Comparison of ENCODE assay signal across 24 cellular contexts in the genomic region with DNA sequence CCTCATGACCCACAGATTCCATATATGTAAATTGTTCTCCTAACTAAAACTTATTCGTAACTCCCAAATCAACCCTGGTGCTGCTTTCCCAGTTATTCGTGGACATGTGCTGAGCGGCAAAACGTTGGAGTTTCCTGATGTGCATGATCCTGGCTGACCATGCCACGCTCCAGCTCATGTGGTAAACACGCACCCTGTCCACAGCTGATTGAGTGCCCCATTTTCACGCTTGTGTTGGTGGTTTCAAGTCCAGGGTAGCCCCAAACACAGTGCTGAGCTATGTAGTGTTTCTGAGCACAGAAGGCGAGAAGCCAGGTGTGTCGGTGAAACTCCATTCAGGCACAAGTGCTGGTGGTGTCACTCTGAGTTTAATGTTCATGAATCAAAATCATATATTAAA. TPM values are rescaled to one million over a fixed set of nuclear protein-coding genes. Genes with fewer than 3 reads are reported as not detected.
DNase-seq lines count a peak whose midpoint lies in the region; ATAC-seq and TF ChIP-seq lines count a peak whose summit lies in the region.
"Had no signal": no experiment of that assay in that cellular context is flagged by ENCODE, and none has a peak within 500 bp of the region (broad histone marks: within the 10 kb centered on the region; RNA-seq: fewer than 3 reads in every experiment).

No MANE protein-coding gene starts in this region.

- H3K27me3 Mint-ChIP-seq in type B pancreatic cell, result peaks cover 28% of the 10 kb centered on the region
- H3K27me3 Mint-ChIP-seq in activated T-helper 2 cell treated with anti-CD3 and anti-CD28 coated beads, Interferon-gamma antibody, Interleukin-2, Interleukin-4, amounts not matched to agents 10 μg/mL and 5 μg/mL and 100 μg/mL, durations not matched to agents 14 hours and 24 hours and 36 hours (ENCODE audit: low read depth), result peaks cover 14% of the 10 kb centered on the region

- H3K27me3 ChIP-seq in heart left ventricle, result peaks cover 8 to 26% (median 12%) of the 10 kb centered on the region in 9 donors

- no peaks in the 10 kb centered on the region for H3K36me3 Mint-ChIP-seq in type B pancreatic cell
- H3K36me3 Mint-ChIP-seq in activated T-helper 2 cell treated with anti-CD3 and anti-CD28 coated beads, Interferon-gamma antibody, Interleukin-2, Interleukin-4, amounts not matched to agents 10 μg/mL and 5 μg/mL and 100 μg/mL, durations not matched to agents 14 hours and 24 hours and 36 hours (ENCODE audit: low read depth), result no peaks in the 10 kb centered on the region
- H3K36me3 Mint-ChIP-seq: CD4-positive, CD25-positive, alpha-beta regulatory T cell; CD8-positive, alpha-beta T cell had no signal

- TF ChIP-seq POLR2A in heart left ventricle (IDR thresholded peaks at IDR 0.05), result no peak

- ATAC-seq in heart left ventricle, result no peak
- ATAC-seq: CD8-positive, alpha-beta T cell; GM12878 had no signal

- no peak overlapping the region for H3K4me3 ChIP-seq in heart left ventricle
- H3K4me3 ChIP-seq: BLaER1, GM12878, GM23248 had no signal

- no peaks in the 10 kb centered on the region for H3K9me3 ChIP-seq in heart left ventricle
- H3K9me3 ChIP-seq: BLaER1, Caco-2 had no signal

- H3K27ac ChIP-seq in heart left ventricle, result no peak overlapping the region
- H3K27ac ChIP-seq: 22Rv1, BLaER1, C4-2B, GM23248 had no signal

- no peaks in the 10 kb centered on the region for H3K4me1 ChIP-seq in heart left ventricle

- no peak for TF ChIP-seq CTCF in heart left ventricle (IDR thresholded peaks at IDR 0.05)
- no peak for TF ChIP-seq CTCF in type B pancreatic cell (conservative IDR thresholded peaks at IDR 0.05)

- no peak overlapping the region for H3K4me3 Mint-ChIP-seq in type B pancreatic cell
- H3K4me3 Mint-ChIP-seq in activated T-helper 2 cell treated with anti-CD3 and anti-CD28 coated beads, Interferon-gamma antibody, Interleukin-2, Interleukin-4, amounts not matched to agents 10 μg/mL and 5 μg/mL and 100 μg/mL, durations not matched to agents 14 hours and 24 hours and 36 hours (ENCODE audit: low read depth), result no peak overlapping the region
- H3K4me3 Mint-ChIP-seq: B cell; CD4-positive, CD25-positive, alpha-beta regulatory T cell; CD8-positive, alpha-beta T cell had no signal

- H3K9me3 Mint-ChIP-seq in type B pancreatic cell, result peaks cover 7% of the 10 kb centered on the region
- H3K9me3 Mint-ChIP-seq in activated T-helper 2 cell treated with anti-CD3 and anti-CD28 coated beads, Interferon-gamma antibody, Interleukin-2, Interleukin-4, amounts not matched to agents 10 μg/mL and 5 μg/mL and 100 μg/mL, durations not matched to agents 14 hours and 24 hours and 36 hours, result no peaks in the 10 kb centered on the region
- H3K9me3 Mint-ChIP-seq: CD4-positive, CD25-positive, alpha-beta regulatory T cell; CD8-positive, alpha-beta T cell had no signal

- no peak overlapping the region for H3K27ac Mint-ChIP-seq in type B pancreatic cell
- H3K27ac Mint-ChIP-seq in activated T-helper 2 cell treated with anti-CD3 and anti-CD28 coated beads, Interferon-gamma antibody, Interleukin-2, Interleukin-4, amounts not matched to agents 10 μg/mL and 5 μg/mL and 100 μg/mL, durations not matched to agents 14 hours and 24 hours and 36 hours, result no peak overlapping the region
- H3K27ac Mint-ChIP-seq: B cell; CD4-positive, CD25-positive, alpha-beta regulatory T cell; CD8-positive, alpha-beta T cell had no signal

- no peaks in the 10 kb centered on the region for H3K36me3 ChIP-seq in heart left ventricle
- H3K36me3 ChIP-seq: BLaER1 had no signal

- peak; percentile 13 for DNase-seq in activated CD8-positive, alpha-beta memory T cell treated with anti-CD3 and anti-CD28 coated beads for 24 hours
- DNase-seq in activated CD8-positive, alpha-beta memory T cell treated with anti-CD3 and anti-CD28 coated beads, Interleukin-2, amount 50 U/mL, for 4 hours, result no peak
- DNase-seq in cardiac septum (ENCODE audit: low spot score), result peak; percentile 67
- DNase-seq in heart left ventricle, result no peak
- peak; percentile 77 for DNase-seq in mesenteric fat pad (ENCODE audit: low spot score)
- peak; percentile 50 for DNase-seq in type B pancreatic cell (ENCODE audit: extremely low spot score, unreplicated experiment)
- DNase-seq in activated T-helper 2 cell treated with anti-CD3 and anti-CD28 coated beads, Interferon-gamma antibody, Interleukin-2, Interleukin-4, amounts not matched to agents 10 μg/mL and 5 μg/mL and 100 μg/mL, durations not matched to agents 14 hours and 24 hours and 36 hours (ENCODE audit: low spot score), result no peak
- DNase-seq in activated naive CD4-positive, alpha-beta T cell (lab: John Stamatoyannopoulos, UW), result no peak
- DNase-seq: Caco-2; CD4-positive, CD25-positive, alpha-beta regulatory T cell; DMS 273 treated with DMSO at 0.1 percent for 48 hours; DMS79; EL; GDM1; GM23248; H7; HCEC 1CT had no signal

- H3K4me1 Mint-ChIP-seq in type B pancreatic cell (ENCODE audit: unreplicated experiment), result peaks cover 5% of the 10 kb centered on the region
- no peaks in the 10 kb centered on the region for H3K4me1 Mint-ChIP-seq in activated T-helper 2 cell treated with anti-CD3 and anti-CD28 coated beads, Interferon-gamma antibody, Interleukin-2, Interleukin-4, amounts not matched to agents 10 μg/mL and 5 μg/mL and 100 μg/mL, durations not matched to agents 14 hours and 24 hours and 36 hours (ENCODE audit: low read depth)
- H3K4me1 Mint-ChIP-seq: B cell; CD4-positive, CD25-positive, alpha-beta regulatory T cell had no signal

- intact Hi-C loops in cardiac septum (cut with DNase I), result no loop called here
- intact Hi-C loops in heart left ventricle (cut with DNase I), result loop anchor here in 2 of 10 donors (10.0 kb wide), 3 partner anchors 854 to 1164 kb away; partner anchors contain the start of gene MYLK4 (in 1 of the 2)
- intact Hi-C loops in activated T-helper 2 cell treated with anti-CD3 and anti-CD28 coated beads, Interferon-gamma antibody, Interleukin-2, Interleukin-4, amounts not matched to agents 10 μg/mL and 5 μg/mL and 100 μg/mL, durations not matched to agents 14 hours and 24 hours and 36 hours (cut with micrococcal nuclease), result no loop called here

- WGBS in heart left ventricle, 4 donors, result 91 to 94% (median 92%) methylated on average over 9 of the region's 9 CpGs

RNA-seq across cellular contexts. Expression of gene FOXC1, which starts 19.1 kb away (rescaled TPM):
- total RNA-seq in cardiac septum, result 6.4 TPM
- total RNA-seq in heart left ventricle, result 1 to 10 TPM; 1.8 to 6.3 (median 3.5) TPM
- 1 to 10 TPM; 2.1 to 2.9 TPM for polyA plus RNA-seq in heart left ventricle
- 7.6 TPM for total RNA-seq in mesenteric fat pad
- total RNA-seq in type B pancreatic cell (ENCODE audit: low replicate concordance), result 20.8 and 53.5 TPM in 2 replicates
- 0.05 and 0.07 TPM in 2 replicates for total RNA-seq in activated T-helper 2 cell treated with anti-CD3 and anti-CD28 coated beads, Interferon-gamma antibody, Interleukin-2, Interleukin-4, amounts not matched to agents 10 μg/mL and 5 μg/mL and 100 μg/mL, durations not matched to agents 14 hours and 24 hours and 36 hours
- total RNA-seq: CD4-positive, CD25-positive, alpha-beta regulatory T cell; CD8-positive, alpha-beta T cell had no signal
- polyA plus RNA-seq: CD4-positive, CD25-positive, alpha-beta regulatory T cell; H1 had no signal

Comparison
In these comparisons a context has a peak if more than half of its experiments do, and no peak if none do; other contexts are left out.
1. DNase-seq: peak in activated CD8-positive, alpha-beta memory T cell treated with anti-CD3 and anti-CD28 coated beads for 24 hours (single experiment), cardiac septum (single experiment), mesenteric fat pad (single experiment) and type B pancreatic cell (single experiment); none in activated CD8-positive, alpha-beta memory T cell treated with anti-CD3 and anti-CD28 coated beads, Interleukin-2, amount 50 U/mL, for 4 hours (single experiment), heart left ventricle (0 of 5), activated T-helper 2 cell treated with anti-CD3 and anti-CD28 coated beads, Interferon-gamma antibody, Interleukin-2, Interleukin-4, amounts not matched to agents 10 μg/mL and 5 μg/mL and 100 μg/mL, durations not matched to agents 14 hours and 24 hours and 36 hours (single experiment) and activated naive CD4-positive, alpha-beta T cell (0 of 4).